ENCODE assay signal across 23 cellular contexts in genomic region chr12:26734510-26735248, GRCh38.
"Had no signal": no experiment of that assay in that cellular context is flagged by ENCODE, and none has a peak within 500 bp of the region (broad histone marks: within the 10 kb centered on the region; RNA-seq: fewer than 3 reads in every experiment).

No MANE protein-coding gene starts in this region.

- H3K4me3 ChIP-seq: colonic mucosa, mucosa of descending colon, neural progenitor cell, ovary, testis, tibial nerve, upper lobe of right lung, vagina had no signal

- H2AFZ ChIP-seq: neural progenitor cell had no signal

- ATAC-seq: foreskin keratinocyte; left cardiac atrium; left ventricle myocardium superior; mucosa of descending colon; natural killer cell; right cardiac atrium; stimulated activated effector memory CD8-positive, alpha-beta T cell treated with anti-CD3 and anti-CD28 coated beads, Interleukin-12 subunit alpha, Interleukin-12 subunit beta, amount 100 ng/mL, for 72 hours; stimulated activated naive CD8-positive, alpha-beta T cell treated with anti-CD3 and anti-CD28 coated beads, Interleukin-15, amount 100 ng/mL, for 72 hours; upper lobe of right lung had no signal

- H3K9me3 ChIP-seq: colonic mucosa, mucosa of descending colon, ovary, testis, upper lobe of right lung, vagina had no signal

- FAIRE-seq: endothelial cell of umbilical vein, kidney had no signal

- H3K27ac Mint-ChIP-seq: endodermal cell; natural killer cell; neural progenitor cell; stimulated activated effector memory CD8-positive, alpha-beta T cell treated with anti-CD3 and anti-CD28 coated beads, Interleukin-12 subunit alpha, Interleukin-12 subunit beta, amount 100 ng/mL, for 72 hours; stimulated activated naive CD8-positive, alpha-beta T cell treated with anti-CD3 and anti-CD28 coated beads, Interleukin-15, amount 100 ng/mL, for 72 hours had no signal

- H3K4me1 ChIP-seq: colonic mucosa, neural progenitor cell, testis had no signal

- DNase-seq: colonic mucosa; effector CD4-positive, alpha-beta T cell; endodermal cell; erythroblast; foreskin keratinocyte; kidney; left cardiac atrium; left ventricle myocardium superior; mucosa of descending colon; natural killer cell; nucleus accumbens; ovary; right cardiac atrium; stimulated activated CD4-positive, alpha-beta T cell treated with anti-CD3 and anti-CD28 coated beads, Interleukin-4, amount 100 ng/mL, for 1 hour; stimulated activated CD8-positive, alpha-beta memory T cell treated with anti-CD3 and anti-CD28 coated beads, Interleukin-4, amount 100 ng/mL, for 48 hours; stimulated activated naive CD8-positive, alpha-beta T cell treated with anti-CD3 and anti-CD28 coated beads, Interleukin-15, amount 100 ng/mL, for 72 hours; testis; upper lobe of right lung had no signal

- H3K36me3 ChIP-seq: colonic mucosa, neural progenitor cell, ovary, tibial nerve, upper lobe of right lung, vagina had no signal

- H3K36me3 Mint-ChIP-seq: natural killer cell; neural progenitor cell; stimulated activated effector memory CD8-positive, alpha-beta T cell treated with anti-CD3 and anti-CD28 coated beads, Interleukin-12 subunit alpha, Interleukin-12 subunit beta, amount 100 ng/mL, for 72 hours had no signal

- H3K4me1 Mint-ChIP-seq: endodermal cell, neural progenitor cell had no signal

- H3K27me3 Mint-ChIP-seq: stimulated activated naive CD8-positive, alpha-beta T cell treated with anti-CD3 and anti-CD28 coated beads, Interleukin-15, amount 100 ng/mL, for 72 hours had no signal

- H3K27ac ChIP-seq: colonic mucosa, foreskin keratinocyte, neural progenitor cell, ovary, testis, tibial nerve, upper lobe of right lung, vagina had no signal

- H3K4me2 ChIP-seq: neural progenitor cell had no signal

- H3K27me3 ChIP-seq: colonic mucosa, foreskin keratinocyte, neural progenitor cell, ovary, testis, tibial nerve, upper lobe of right lung, vagina had no signal

- H3K4me3 Mint-ChIP-seq: endodermal cell; natural killer cell; neural progenitor cell; stimulated activated effector memory CD8-positive, alpha-beta T cell treated with anti-CD3 and anti-CD28 coated beads, Interleukin-12 subunit alpha, Interleukin-12 subunit beta, amount 100 ng/mL, for 72 hours; stimulated activated naive CD8-positive, alpha-beta T cell treated with anti-CD3 and anti-CD28 coated beads, Interleukin-15, amount 100 ng/mL, for 72 hours had no signal

- H3K9ac ChIP-seq: neural progenitor cell had no signal
